1 cellular context compared by ENCODE assay signal in genomic region chr13:99805361-99805760, GRCh38.
TF ChIP-seq lines count a peak whose summit lies in the region.

No MANE protein-coding gene starts in this region.

TF ChIP-seq in H1, 55 proteins besides CTCF, POLR2A, EP300 and RAD21:
- TF ChIP-seq HDAC6 (IDR thresholded peaks at IDR 0.05; ENCODE audit: low read depth, low read length) (no peak), TEAD4 (IDR thresholded peaks at IDR 0.05; ENCODE audit: low read depth, low read length) (0 out of 2 replicates have a peak, but pooled peaks have one; percentile 4), JUND (IDR thresholded peaks at IDR 0.05; ENCODE audit: low read length) (no peak)
